In the genomic region with DNA sequence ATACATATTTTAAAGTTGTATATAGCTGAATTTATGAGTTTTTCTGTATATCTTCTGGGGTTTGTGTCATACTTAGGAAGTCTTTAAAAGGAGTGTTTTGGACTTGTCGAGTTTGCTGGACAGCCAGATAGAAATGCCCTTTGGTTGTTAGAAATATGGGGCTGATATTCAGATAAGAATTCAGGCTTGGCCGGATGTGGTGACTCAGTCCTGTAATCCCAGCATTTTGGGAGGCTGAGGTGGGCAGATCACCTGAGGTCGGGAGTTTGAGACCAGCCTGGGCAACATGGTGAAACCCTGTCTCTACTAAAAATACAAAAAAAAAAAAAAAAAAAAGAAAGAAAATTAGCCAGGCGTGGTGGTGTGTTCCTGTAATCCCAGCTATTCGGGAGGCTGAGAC, we compare ENCODE assay signal across 1 cellular context. TPM values are rescaled to one million over a fixed set of nuclear protein-coding genes. Genes with fewer than 3 reads are reported as not detected.
"Had no signal": no experiment of that assay in that cellular context is flagged by ENCODE, and none has a peak within 500 bp of the region (broad histone marks: within the 10 kb centered on the region; RNA-seq: fewer than 3 reads in every experiment).

No MANE protein-coding gene starts in this region.

RNA-seq across cellular contexts. Expression of a gene that starts 13.1 kb away (rescaled TPM):
- polyA plus RNA-seq: immature natural killer cell had no signal
